Comparison of ENCODE assay signal across 17 cellular contexts in the genomic region with DNA sequence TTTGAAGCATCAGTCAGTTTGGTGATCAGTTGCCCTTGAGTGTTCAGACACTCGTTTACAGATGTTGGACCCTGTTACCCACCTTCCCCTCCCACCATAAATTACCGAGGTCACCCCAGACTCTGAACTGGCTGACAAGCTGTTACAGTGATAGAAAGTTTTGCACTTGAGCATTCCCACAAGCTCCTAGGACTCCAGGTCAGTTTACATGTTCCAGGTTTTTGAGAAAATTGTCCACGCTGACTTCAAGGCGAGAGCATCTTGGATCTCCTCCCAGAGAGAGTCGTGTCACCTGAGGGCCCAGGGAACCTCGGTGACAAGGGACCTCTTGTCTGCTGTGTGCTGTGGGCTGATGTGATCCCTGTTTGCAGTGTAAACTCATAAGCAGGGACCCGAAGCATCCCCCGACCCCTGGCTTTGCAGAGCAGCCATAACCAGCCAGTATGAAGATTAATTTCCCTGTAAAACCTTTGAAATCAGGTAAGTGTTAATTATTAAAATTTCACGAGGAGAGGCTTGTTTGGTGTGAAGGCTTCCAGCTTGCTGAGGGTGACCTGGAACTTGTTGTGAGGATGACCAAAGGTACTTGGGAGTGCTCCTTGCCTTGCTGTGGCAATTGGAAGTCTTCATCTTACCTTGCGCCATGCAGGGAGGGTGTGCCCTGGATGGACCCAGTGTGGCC.
DNase-seq lines count a peak whose midpoint lies in the region; ATAC-seq, FAIRE-seq and TF ChIP-seq lines count a peak whose summit lies in the region.
"Had no signal": no experiment of that assay in that cellular context is flagged by ENCODE, and none has a peak within 500 bp of the region (broad histone marks: within the 10 kb centered on the region; RNA-seq: fewer than 3 reads in every experiment).

No MANE protein-coding gene starts in this region.

- POLR2A ChIA-PET in HEK293 (lab: Yijun Ruan, JAX) = interaction anchor here (0.6 kb wide), 1 partner anchor 265 kb away, joined by 3 read pairs; no protein-coding TSS in a partner anchor

- peaks cover 93% of the 10 kb centered on the region for H4K20me1 ChIP-seq in astrocyte (ENCODE audit: insufficient read depth, low read length)

- intact Hi-C loops in lower lobe of right lung (cut with DNase I) (no loop called here), posterior vena cava (cut with DNase I) (no loop called here), sciatic nerve (cut with DNase I) (no loop called here)

- CTCF ChIA-PET in HEK293 (lab: Yijun Ruan, JAX) = no interaction called here

- no peak for FAIRE-seq in astrocyte (lab: Jason Lieb, UNC)
- FAIRE-seq: A204.1, HTR-8/SVneo had no signal

- no peak overlapping the region for H3K9ac ChIP-seq in astrocyte (ENCODE audit: low read length)

- peaks cover 88% of the 10 kb centered on the region for H3K79me2 ChIP-seq in astrocyte (ENCODE audit: insufficient read depth, low read length)

- H3K36me3 ChIP-seq in HEK293 (ENCODE audit: control insufficient read depth in 2 of 2, insufficient read depth in 1 of 2, low read length in 2 of 2) (no peaks in the 10 kb centered on the region), astrocyte (ENCODE audit: insufficient read depth, low read length) (no peaks in the 10 kb centered on the region), lower lobe of right lung (no peaks in the 10 kb centered on the region)
- H3K36me3 ChIP-seq: BE2C had no signal

- H3K4me3 ChIP-seq in HEK293 (ENCODE audit: low read depth, low read length) = no peak overlapping the region
- no peak overlapping the region for H3K4me3 ChIP-seq in astrocyte (ENCODE audit: insufficient read depth, low read depth, low read length)
- H3K4me3 ChIP-seq in lower lobe of right lung = no peak overlapping the region

- H3K27me3 ChIP-seq in astrocyte (ENCODE audit: insufficient read depth, low read length) (no peaks in the 10 kb centered on the region), lower lobe of right lung (ENCODE audit: low read depth) (no peaks in the 10 kb centered on the region)
- H3K27me3 ChIP-seq: BE2C had no signal

- H3K9me3 ChIP-seq in HEK293 (ENCODE audit: control insufficient read depth, insufficient read depth, low read depth, low read length) (no peaks in the 10 kb centered on the region), astrocyte (ENCODE audit: insufficient read depth, low read depth, low read length) (no peaks in the 10 kb centered on the region), lower lobe of right lung (no peaks in the 10 kb centered on the region)
- H3K9me3 ChIP-seq: BE2C had no signal

- H3K4me1 ChIP-seq in HEK293 (ENCODE audit: control insufficient read depth, insufficient read depth, low read length) = peaks cover 8% of the 10 kb centered on the region; the same call in 1 of the 2 replicates
- H3K4me1 ChIP-seq in astrocyte (ENCODE audit: insufficient read depth, low read length) = peaks cover 8% of the 10 kb centered on the region
- peaks cover 15% of the 10 kb centered on the region for H3K4me1 ChIP-seq in lower lobe of right lung

- TF ChIP-seq CTCF in HEK293 (tag by site-specific recombination; IDR thresholded peaks at IDR 0.05) = no peak
- TF ChIP-seq CTCF in astrocyte (IDR thresholded peaks at IDR 0.05; ENCODE audit: insufficient read depth, low read depth, low read length) = no peak
- TF ChIP-seq CTCF in lower lobe of right lung (IDR thresholded peaks at IDR 0.05) = no peak

- H3K27me3 Mint-ChIP-seq in astrocyte (ENCODE audit: low read depth, unreplicated experiment) = no peaks in the 10 kb centered on the region
- H3K27me3 Mint-ChIP-seq: CD4-positive, alpha-beta memory T cell had no signal

- H3K4me1 Mint-ChIP-seq in astrocyte (ENCODE audit: low read depth, unreplicated experiment) = peaks cover 51% of the 10 kb centered on the region

- no peak overlapping the region for H2AFZ ChIP-seq in astrocyte (ENCODE audit: low read depth, low read length)

- H3K36me3 Mint-ChIP-seq in astrocyte (ENCODE audit: low read depth, unreplicated experiment) = peaks cover 7% of the 10 kb centered on the region

- peaks cover 3% of the 10 kb centered on the region for H3K9me3 Mint-ChIP-seq in astrocyte (ENCODE audit: unreplicated experiment)
- H3K9me3 Mint-ChIP-seq: CD4-positive, alpha-beta memory T cell; H9 had no signal

- ATAC-seq in lower lobe of right lung (no peak), sciatic nerve (no peak), GM21576 (IDR thresholded peaks at IDR 0.05; ENCODE audit: unreplicated experiment) (no peak)

- DNase-seq in astrocyte (ENCODE audit: low read depth) (no peak), lower lobe of right lung (peak; percentile 10), posterior vena cava (ENCODE audit: low spot score) (peak; percentile 48), sciatic nerve (ENCODE audit: low spot score) (no peak), NCI-H1694 treated with DMSO at 0.1 percent for 48 hours (lab: John Stamatoyannopoulos, UW) (no peak), nucleus accumbens (lab: John Stamatoyannopoulos, UW) (no peak)
- DNase-seq: BE2C; Calu3; CD4-positive, alpha-beta memory T cell; DMS 273 treated with DMSO at 0.1 percent for 48 hours; GOT3; H9 had no signal

- H3K4me2 ChIP-seq in astrocyte (ENCODE audit: low read length) = no peak overlapping the region

- no peak overlapping the region for H3K4me3 Mint-ChIP-seq in astrocyte (ENCODE audit: unreplicated experiment)
- H3K4me3 Mint-ChIP-seq: CD4-positive, alpha-beta memory T cell; H9 had no signal

- H3K27ac Mint-ChIP-seq in astrocyte (ENCODE audit: unreplicated experiment) = peak overlapping the region; percentile 27

- H3K27ac ChIP-seq in HEK293 (ENCODE audit: extremely low read depth, low read depth, low read length) (no peak overlapping the region), astrocyte (ENCODE audit: low read depth, low read length) (no peak overlapping the region), lower lobe of right lung (no peak overlapping the region)
- H3K27ac ChIP-seq: C4-2B had no signal

TF ChIP-seq in HEK293, 187 proteins besides CTCF, POLR2A, EP300 and RAD21:
- no peak for TF ChIP-seq ZFHX2 (tag by site-specific recombination; conservative IDR thresholded peaks at IDR 0.05)
- TF ChIP-seq ZNF133 (tag by site-specific recombination; IDR thresholded peaks at IDR 0.05) = peak; percentile 21; the same call in 1 of the 2 replicates
TF ChIP-seq in HEK293: peak in this region for 1.

Comparison
In these comparisons a context has a peak if more than half of its experiments do, and no peak if none do; other contexts are left out.
1. DNase-seq: peak in lower lobe of right lung (single experiment) and posterior vena cava (single experiment); none in astrocyte (single experiment), sciatic nerve (single experiment), NCI-H1694 treated with DMSO at 0.1 percent for 48 hours (single experiment) and nucleus accumbens (0 of 56).